12 cellular contexts compared by ENCODE assay signal in genomic region chr17:75685508-75685907, GRCh38. TPM values are rescaled to one million over a fixed set of nuclear protein-coding genes. Genes with fewer than 3 reads are reported as not detected.
DNase-seq lines count a peak whose midpoint lies in the region; ATAC-seq and TF ChIP-seq lines count a peak whose summit lies in the region.
"Had no signal": no experiment of that assay in that cellular context is flagged by ENCODE, and none has a peak within 500 bp of the region (broad histone marks: within the 10 kb centered on the region; RNA-seq: fewer than 3 reads in every experiment).

No MANE protein-coding gene starts in this region.

- H3K9ac ChIP-seq in BLaER1 treated with 17β-estradiol and CSF1 and Interleukin-3, amounts not matched to agents 10 nM and 100 nM: peak overlapping the region; percentile 48 to 86 (median 84); a peak in 21 of 22 replicates

- no peak for TF ChIP-seq CTCF in sigmoid colon (IDR thresholded peaks at IDR 0.05)

- H4K20me1 ChIP-seq in BLaER1 treated with 17β-estradiol and CSF1 and Interleukin-3, amounts not matched to agents 10 nM and 100 nM: peaks cover 0 to 9% (median 0%) of the 10 kb centered on the region in 11 experiments; a peak in 3 of 22 replicates

- peak overlapping the region; percentile 84 to 98 (median 94) for H3K4me2 ChIP-seq in BLaER1 treated with 17β-estradiol and CSF1 and Interleukin-3, amounts not matched to agents 10 nM and 100 nM

- H3K4me1 ChIP-seq in BLaER1 treated with 17β-estradiol and CSF1 and Interleukin-3, amounts not matched to agents 10 nM and 100 nM: peaks cover 71 to 90% (median 75%) of the 10 kb centered on the region in 10 experiments
- H3K4me1 ChIP-seq in sigmoid colon: peaks cover 0 to 63% (median 55%) of the 10 kb centered on the region in 4 donors

- H3K27me3 ChIP-seq in BLaER1 treated with 17β-estradiol and CSF1 and Interleukin-3, amounts not matched to agents 10 nM and 100 nM: no peaks in the 10 kb centered on the region
- no peaks in the 10 kb centered on the region for H3K27me3 ChIP-seq in sigmoid colon

- 60 to 86% methylated on average over 3 of the region's 3 CpGs for WGBS in sigmoid colon, 2 donors

- H3K4me3 ChIP-seq in BLaER1 treated with 17β-estradiol and CSF1 and Interleukin-3, amounts not matched to agents 10 nM and 100 nM: peak overlapping the region in 8 of 10 experiments; percentile 24 to 56 (median 39); a peak in 12 of 20 replicates
- no peak overlapping the region for H3K4me3 ChIP-seq in sigmoid colon

- H3K9me3 ChIP-seq in BLaER1 treated with 17β-estradiol and CSF1 and Interleukin-3, amounts not matched to agents 10 nM and 100 nM (replicated peaks in 1 of 11): no peaks in the 10 kb centered on the region
- no peaks in the 10 kb centered on the region for H3K9me3 ChIP-seq in sigmoid colon

- peaks cover 2 to 35% (median 17%) of the 10 kb centered on the region in 11 experiments; a peak in 20 of 22 replicates for H3K36me3 ChIP-seq in BLaER1 treated with 17β-estradiol and CSF1 and Interleukin-3, amounts not matched to agents 10 nM and 100 nM
- peaks cover 0 to 5% (median 0%) of the 10 kb centered on the region in 4 donors for H3K36me3 ChIP-seq in sigmoid colon

- peak; percentile 60 for DNase-seq in SW480 (ENCODE audit: low spot score)
- DNase-seq in fibroblast of gingiva (ENCODE audit: low read depth): peak; percentile 29
- DNase-seq in sigmoid colon: peak; percentile 34
- no peak for DNase-seq in stimulated activated naive CD4-positive, alpha-beta T cell (lab: John Stamatoyannopoulos, UW)
- no peak for DNase-seq in NCI-H1694 (lab: John Stamatoyannopoulos, UW)
- no peak for DNase-seq in HT-29 (ENCODE audit: low spot score)
- DNase-seq: CD4-positive, alpha-beta memory T cell; natural killer cell; NCI-H2227 treated with DMSO at 0.1 percent for 48 hours; SW 1271 had no signal

- TF ChIP-seq POLR2A in sigmoid colon (IDR thresholded peaks at IDR 0.05): no peak

- no peak for TF ChIP-seq EP300 in sigmoid colon (IDR thresholded peaks at IDR 0.05)

- intact Hi-C loops in sigmoid colon (cut with DNase I): no loop called here

- peak overlapping the region; percentile 81 to 97 (median 93); a peak in 21 of 22 replicates for H3K27ac ChIP-seq in BLaER1 treated with 17β-estradiol and CSF1 and Interleukin-3, amounts not matched to agents 10 nM and 100 nM
- H3K27ac ChIP-seq in sigmoid colon: peak overlapping the region; percentile 17 to 62 (median 26)

- ATAC-seq in HG03442 (IDR thresholded peaks at IDR 0.05; ENCODE audit: unreplicated experiment): no peak
- ATAC-seq: natural killer cell had no signal

RNA-seq across cellular contexts. Expression of gene SAP30BP, which starts 18.4 kb away (rescaled TPM):
- 10 to 100 TPM; 53.5 to 96.9 (median 63.6) TPM for total RNA-seq in sigmoid colon
- polyA plus RNA-seq in sigmoid colon: 10 to 100 TPM; 53.2 to 69.3 (median 57.7) TPM
- total RNA-seq in HT-29 (2014; rRNA removed; shearing (Covaris generic)): 53.8 and 56.1 TPM in 2 replicates

RNA-seq across cellular contexts. Expression of gene RECQL5, which starts 18.6 kb away (rescaled TPM):
- total RNA-seq in sigmoid colon: 10 to 100 TPM in 3 of 4 donors, 1 to 10 TPM in 1; 5.1 to 11.6 (median 11.3) TPM
- 10 to 100 TPM in 2 of 3 donors, 1 to 10 TPM in 1; 9.0 to 30.1 (median 10.2) TPM for polyA plus RNA-seq in sigmoid colon
- total RNA-seq in HT-29 (2014; rRNA removed; shearing (Covaris generic)): 56.7 and 64.6 TPM in 2 replicates

RNA-seq across cellular contexts. Expression of gene ITGB4, which starts 35.8 kb away (rescaled TPM):
- 10 to 100 TPM; 15.1 to 43.2 (median 23.1) TPM for total RNA-seq in sigmoid colon
- 100 to 1,000 TPM in 1 of 3 donors, 10 to 100 TPM in 2; 17.8 to 116 (median 25.8) TPM for polyA plus RNA-seq in sigmoid colon
- 224 and 281 TPM in 2 replicates for total RNA-seq in HT-29 (2014; rRNA removed; shearing (Covaris generic))

RNA-seq across cellular contexts. Expression of gene SMIM5, which starts 52.3 kb away (rescaled TPM):
- 1 to 10 TPM in 3 of 4 donors, under 1 TPM in 1; 0.82 to 7.2 (median 3.8) TPM for total RNA-seq in sigmoid colon
- polyA plus RNA-seq in sigmoid colon: 10 to 100 TPM in 1 of 3 donors, 1 to 10 TPM in 2; 5.5 to 29.6 (median 6.0) TPM
- total RNA-seq in HT-29 (2014; rRNA removed; shearing (Covaris generic)): 16.4 and 16.7 TPM in 2 replicates
- total RNA-seq: CD4-positive, alpha-beta memory T cell had no signal
- polyA plus RNA-seq: CD4-positive, alpha-beta memory T cell had no signal

Comparison
In these comparisons a context has a peak if more than half of its experiments do, and no peak if none do; other contexts are left out.
1. H3K4me3 ChIP-seq: peak in BLaER1 treated with 17β-estradiol and CSF1 and Interleukin-3, amounts not matched to agents 10 nM and 100 nM (8 of 10); none in sigmoid colon (0 of 4).
2. DNase-seq: peak in SW480 (single experiment), fibroblast of gingiva (single experiment) and sigmoid colon (single experiment); none in stimulated activated naive CD4-positive, alpha-beta T cell (0 of 6), NCI-H1694 (single experiment) and HT-29 (single experiment).